Comparison of ENCODE assay signal across 8 cellular contexts in genomic region chr14:60250318-60251035, GRCh38. TPM values are rescaled to one million over a fixed set of nuclear protein-coding genes. Genes with fewer than 3 reads are reported as not detected.
DNase-seq lines count a peak whose midpoint lies in the region; ATAC-seq and TF ChIP-seq lines count a peak whose summit lies in the region.

No MANE protein-coding gene starts in this region.

- 34 to 38% (median 36%) methylated on average over 6 of the region's 6 CpGs for WGBS in spleen, 5 donors

- peak overlapping the region; percentile 65 for H3K27ac ChIP-seq in CD8-positive, alpha-beta memory T cell (ENCODE audit: low read depth, low read length)
- H3K27ac ChIP-seq in HL-60 (replicated peaks) (peak overlapping the region; percentile 57), spleen (peak overlapping the region; percentile 86 to 100 (median 100))

- intact Hi-C loops in spleen (cut with DNase I; ENCODE audit: low total_unique reads) = no loop called here

- no peaks in the 10 kb centered on the region for H3K27me3 ChIP-seq in CD8-positive, alpha-beta memory T cell (ENCODE audit: insufficient read depth, low read length, poor library complexity, severe bottlenecking)
- H3K27me3 ChIP-seq in HL-60 (ENCODE audit: insufficient read depth, poor library complexity, severe bottlenecking) (no peaks in the 10 kb centered on the region), spleen (replicated peaks in 1 of 7) (no peaks in the 10 kb centered on the region)

- DNase-seq in CD8-positive, alpha-beta memory T cell = no peak
- DNase-seq in HL-60 (ENCODE audit: low read depth in 1 of 2, low spot score in 1 of 2) (no peak), spleen (peak; percentile 51), NCI-H128 (lab: John Stamatoyannopoulos, UW; ENCODE audit: unreplicated experiment) (no peak)
- no peak for DNase-seq in activated CD8-positive, alpha-beta T cell treated with anti-CD3 and anti-CD28 coated beads, Interleukin-2, amount 10 ng/mL, durations not matched to agents 7 days and 5 days

- peaks cover 0 to 2% (median 0%) of the 10 kb centered on the region in 5 donors for H3K9me3 Mint-ChIP-seq in CD8-positive, alpha-beta memory T cell
- H3K9me3 Mint-ChIP-seq in activated CD8-positive, alpha-beta T cell treated with anti-CD3 and anti-CD28 coated beads, Interleukin-2, amount 10 ng/mL, durations not matched to agents 7 days and 5 days (ENCODE audit: insufficient read depth) = no peaks in the 10 kb centered on the region

- peak overlapping the region; percentile 85 to 92 (median 87) for H3K4me3 Mint-ChIP-seq in CD8-positive, alpha-beta memory T cell
- H3K4me3 Mint-ChIP-seq in activated CD8-positive, alpha-beta T cell treated with anti-CD3 and anti-CD28 coated beads, Interleukin-2, amount 10 ng/mL, durations not matched to agents 7 days and 5 days = peak overlapping the region; percentile 75

- no peak for TF ChIP-seq POLR2A in spleen (IDR thresholded peaks at IDR 0.05)

- POLR2A ChIA-PET in CD8-positive, alpha-beta memory T cell (lab: Charles Lee) = interaction anchor here (0.9 to 1.3 kb wide), 2 partner anchors 16 to 81 kb away, joined by 3 to 4 read pairs; no protein-coding TSS in a partner anchor
- POLR2A ChIA-PET in activated CD8-positive, alpha-beta T cell treated with anti-CD3 and anti-CD28 coated beads, Interleukin-2, amount 10 ng/mL, durations not matched to agents 7 days and 5 days (lab: Charles Lee) = interaction anchor here (0.8 to 1.4 kb wide), 2 partner anchors 11 to 80 kb away, joined by 3 to 4 read pairs; no protein-coding TSS in a partner anchor

- peaks cover 59 to 67% (median 64%) of the 10 kb centered on the region in 3 donors for H3K4me1 Mint-ChIP-seq in CD8-positive, alpha-beta memory T cell
- peaks cover 57% of the 10 kb centered on the region for H3K4me1 Mint-ChIP-seq in activated CD8-positive, alpha-beta T cell treated with anti-CD3 and anti-CD28 coated beads, Interleukin-2, amount 10 ng/mL, durations not matched to agents 7 days and 5 days (ENCODE audit: low read depth)

- H3K27ac Mint-ChIP-seq in CD8-positive, alpha-beta memory T cell = peak overlapping the region; percentile 39 to 89 (median 84)
- peak overlapping the region; percentile 17 for H3K27ac Mint-ChIP-seq in activated CD8-positive, alpha-beta T cell treated with anti-CD3 and anti-CD28 coated beads, Interleukin-2, amount 10 ng/mL, durations not matched to agents 7 days and 5 days

- H3K36me3 Mint-ChIP-seq in CD8-positive, alpha-beta memory T cell = peaks cover 0 to 14% (median 0%) of the 10 kb centered on the region in 3 donors
- H3K36me3 Mint-ChIP-seq in activated CD8-positive, alpha-beta T cell treated with anti-CD3 and anti-CD28 coated beads, Interleukin-2, amount 10 ng/mL, durations not matched to agents 7 days and 5 days (ENCODE audit: low read depth) = peaks cover 9% of the 10 kb centered on the region

- ATAC-seq in activated CD8-positive, alpha-beta T cell treated with anti-CD3 and anti-CD28 coated beads, Interleukin-2, amount 10 ng/mL, durations not matched to agents 7 days and 5 days = no peak
- ATAC-seq in HG03442 (IDR thresholded peaks at IDR 0.05; ENCODE audit: unreplicated experiment) (no peak), HG03342 (IDR thresholded peaks at IDR 0.05; ENCODE audit: unreplicated experiment) (no peak)

- peak overlapping the region; percentile 70 for H3K4me3 ChIP-seq in CD8-positive, alpha-beta memory T cell (ENCODE audit: low read length)
- H3K4me3 ChIP-seq in HL-60 (replicated peaks; ENCODE audit: insufficient read depth, low read length) (peak overlapping the region; percentile 64), iPS-11a (ENCODE audit: low read depth, low read length) (peak overlapping the region; percentile 84), spleen (peak overlapping the region; percentile 61 to 85 (median 73))

- peaks cover 28% of the 10 kb centered on the region for H3K4me1 ChIP-seq in CD8-positive, alpha-beta memory T cell (ENCODE audit: insufficient read depth, low read length)
- peaks cover 15 to 76% (median 47%) of the 10 kb centered on the region in 6 donors for H3K4me1 ChIP-seq in spleen

- H3K9me3 ChIP-seq in CD8-positive, alpha-beta memory T cell (ENCODE audit: low read length) = no peaks in the 10 kb centered on the region
- H3K9me3 ChIP-seq in spleen = no peaks in the 10 kb centered on the region

- H3K36me3 ChIP-seq in CD8-positive, alpha-beta memory T cell (ENCODE audit: insufficient read depth, low read length) = no peaks in the 10 kb centered on the region
- no peaks in the 10 kb centered on the region for H3K36me3 ChIP-seq in spleen

- CTCF ChIA-PET in CD8-positive, alpha-beta memory T cell (lab: Charles Lee) = interaction anchor here (0.7 to 1.4 kb wide), 3 partner anchors 14 to 81 kb away, joined by 3 to 5 read pairs (median 4); no protein-coding TSS in a partner anchor
- CTCF ChIA-PET in activated CD8-positive, alpha-beta T cell treated with anti-CD3 and anti-CD28 coated beads, Interleukin-2, amount 10 ng/mL, durations not matched to agents 7 days and 5 days (lab: Charles Lee) = interaction anchor here (1.0 to 2.3 kb wide), 4 partner anchors 15 to 81 kb away, joined by 3 to 22 read pairs (median 8); no protein-coding TSS in a partner anchor

- no peak for TF ChIP-seq CTCF in HL-60 (IDR thresholded peaks at IDR 0.05; ENCODE audit: insufficient read depth, low read length)
- TF ChIP-seq CTCF in spleen (IDR thresholded peaks at IDR 0.05 in 8 of 11, conservative IDR thresholded peaks at IDR 0.05 in 3 of 11) = no peak

- peaks cover 0 to 4% of the 10 kb centered on the region in 2 donors for H3K27me3 Mint-ChIP-seq in CD8-positive, alpha-beta memory T cell
- H3K27me3 Mint-ChIP-seq in activated CD8-positive, alpha-beta T cell treated with anti-CD3 and anti-CD28 coated beads, Interleukin-2, amount 10 ng/mL, durations not matched to agents 7 days and 5 days (ENCODE audit: low read depth) = no peaks in the 10 kb centered on the region

RNA-seq across cellular contexts. Expression of gene PPM1A, which starts 1.5 kb away (rescaled TPM):
- 10 to 100 TPM; 54.6 to 55.3 TPM for total RNA-seq in CD8-positive, alpha-beta memory T cell
- polyA plus RNA-seq in CD8-positive, alpha-beta memory T cell = 22.3 TPM
- total RNA-seq in activated CD8-positive, alpha-beta T cell treated with anti-CD3 and anti-CD28 coated beads, Interleukin-2, amount 10 ng/mL, durations not matched to agents 7 days and 5 days = 10 to 100 TPM; 45.2 to 50.1 TPM
- 10 to 100 TPM; 34.7 to 63.0 (median 53.0) TPM for total RNA-seq in spleen
- polyA plus RNA-seq in spleen = 10 to 100 TPM; 15.5 to 21.4 (median 18.6) TPM
